Comparison of ENCODE assay signal across 31 cellular contexts in the genomic region with DNA sequence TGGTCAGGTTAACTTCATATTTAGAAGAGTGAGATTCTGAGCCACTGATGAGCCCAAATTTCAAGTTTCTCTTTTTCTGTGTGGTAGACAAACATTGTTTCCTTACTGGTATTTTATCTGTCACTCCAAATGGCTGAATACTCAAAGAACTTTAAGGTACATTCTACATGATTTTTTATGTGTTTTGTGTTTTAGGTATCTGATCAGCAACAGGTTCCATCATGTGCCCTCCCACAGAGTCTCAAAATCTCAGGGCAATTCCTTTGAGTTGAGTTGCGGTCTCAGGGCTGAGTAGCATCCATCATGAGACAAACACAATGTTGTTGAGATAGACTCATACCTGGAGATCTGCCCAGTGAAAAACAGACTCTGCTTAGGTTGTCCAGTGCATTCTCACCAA.
"Had no signal": no experiment of that assay in that cellular context is flagged by ENCODE, and none has a peak within 500 bp of the region (broad histone marks: within the 10 kb centered on the region; RNA-seq: fewer than 3 reads in every experiment).

No MANE protein-coding gene starts in this region.

- H3K4me3 Mint-ChIP-seq: activated CD4-positive, alpha-beta T cell treated with anti-CD3 and anti-CD28 coated beads for 36 hours; activated CD4-positive, alpha-beta T cell treated with anti-CD3 and anti-CD28 coated beads, Interleukin-2, amount 10 ng/mL, durations not matched to agents 7 days and 5 days; activated CD8-positive, alpha-beta T cell treated with anti-CD3 and anti-CD28 coated beads for 36 hours; activated naive CD8-positive, alpha-beta T cell; activated T-cell treated with anti-CD3 and anti-CD28 coated beads, Interleukin-2, amount 50 U/mL, for 4 hours; activated T-helper 17 cell treated with anti-CD3 and anti-CD28 coated beads, Interleukin-2, amount 50 U/mL, for 72 hours; brain had no signal

- FAIRE-seq: endometrium, endothelial cell of umbilical vein had no signal

- DNase-seq: activated CD4-positive, alpha-beta T cell treated with anti-CD3 and anti-CD28 coated beads for 36 hours; activated CD4-positive, alpha-beta T cell treated with anti-CD3 and anti-CD28 coated beads, Interleukin-2, amount 10 ng/mL, durations not matched to agents 7 days and 5 days; activated CD4-positive, alpha-beta T cell treated with anti-CD3 and anti-CD28 coated beads, Interleukin-2, amount 50 U/mL, for 48 hours; activated CD4-positive, CD25-positive, alpha-beta regulatory T cell; activated CD4-positive, CD25-positive, alpha-beta regulatory T cell treated with anti-CD3 and anti-CD28 coated beads, Interleukin-2, amount 50 U/mL, for 72 hours; activated CD8-positive, alpha-beta memory T cell treated with anti-CD3 and anti-CD28 coated beads for 24 hours; activated CD8-positive, alpha-beta T cell treated with anti-CD3 and anti-CD28 coated beads for 36 hours; activated effector memory CD4-positive, alpha-beta T cell treated with Interleukin-2 at 50 U/mL for 16 hours; activated gamma-delta T cell treated with Interleukin-2 at 50 U/mL for 16 hours; activated naive CD4-positive, alpha-beta T cell treated with anti-CD3 and anti-CD28 coated beads, Interleukin-2, amount 50 U/mL, for 16 hours; activated naive CD4-positive, alpha-beta T cell treated with Interleukin-2 at 50 U/mL for 16 hours; activated T-cell treated with anti-CD3 and anti-CD28 coated beads, Interleukin-2, amount 50 U/mL, for 4 hours; amygdala; aorta; central memory CD4-positive, alpha-beta T cell; cerebellar nuclear complex; colonic mucosa; effector CD8-positive, alpha-beta T cell; esophagus squamous epithelium; foreskin melanocyte; heart right ventricle; T-helper 2 cell had no signal

- ATAC-seq: activated CD4-positive, alpha-beta T cell treated with anti-CD3 and anti-CD28 coated beads for 36 hours; activated CD8-positive, alpha-beta T cell treated with anti-CD3 and anti-CD28 coated beads for 36 hours; activated T-cell treated with anti-CD3 and anti-CD28 coated beads, Interleukin-2, amount 50 U/mL, for 4 hours; activated T-helper 17 cell treated with anti-CD3 and anti-CD28 coated beads, Interleukin-2, amount 50 U/mL, for 72 hours; gastroesophageal sphincter; heart right ventricle had no signal

- H3K27ac ChIP-seq: breast epithelium, cardiac muscle cell, colonic mucosa, epithelial cell of prostate, esophagus squamous epithelium, gastroesophageal sphincter, heart right ventricle had no signal

- H3K36me3 ChIP-seq: breast epithelium, cardiac muscle cell, colonic mucosa, esophagus squamous epithelium, gastroesophageal sphincter, heart right ventricle had no signal

- H3K9me3 Mint-ChIP-seq: activated CD4-positive, alpha-beta T cell treated with anti-CD3 and anti-CD28 coated beads, Interleukin-2, amount 10 ng/mL, durations not matched to agents 7 days and 5 days; activated CD8-positive, alpha-beta T cell treated with anti-CD3 and anti-CD28 coated beads for 36 hours; activated T-cell treated with anti-CD3 and anti-CD28 coated beads, Interleukin-2, amount 50 U/mL, for 4 hours; activated T-helper 17 cell treated with anti-CD3 and anti-CD28 coated beads, Interleukin-2, amount 50 U/mL, for 72 hours had no signal

- H3K27me3 Mint-ChIP-seq: activated CD8-positive, alpha-beta T cell treated with anti-CD3 and anti-CD28 coated beads for 36 hours had no signal

- H3K36me3 Mint-ChIP-seq: activated naive CD8-positive, alpha-beta T cell; brain had no signal

- H3K9me3 ChIP-seq: breast epithelium, colonic mucosa, esophagus squamous epithelium, gastroesophageal sphincter had no signal

- H3K4me3 ChIP-seq: breast epithelium, cardiac muscle cell, colonic mucosa, esophagus squamous epithelium, gastroesophageal sphincter, heart right ventricle had no signal

- H3K4me1 Mint-ChIP-seq: activated CD4-positive, alpha-beta T cell treated with anti-CD3 and anti-CD28 coated beads for 36 hours; activated CD4-positive, alpha-beta T cell treated with anti-CD3 and anti-CD28 coated beads, Interleukin-2, amount 10 ng/mL, durations not matched to agents 7 days and 5 days; activated T-helper 17 cell treated with anti-CD3 and anti-CD28 coated beads, Interleukin-2, amount 50 U/mL, for 72 hours had no signal

- H3K4me1 ChIP-seq: breast epithelium, colonic mucosa, gastroesophageal sphincter, heart right ventricle had no signal

- H3K27ac Mint-ChIP-seq: activated CD4-positive, alpha-beta T cell treated with anti-CD3 and anti-CD28 coated beads for 36 hours; activated CD4-positive, alpha-beta T cell treated with anti-CD3 and anti-CD28 coated beads, Interleukin-2, amount 10 ng/mL, durations not matched to agents 7 days and 5 days; activated CD8-positive, alpha-beta T cell treated with anti-CD3 and anti-CD28 coated beads for 36 hours; activated naive CD8-positive, alpha-beta T cell; activated T-helper 17 cell treated with anti-CD3 and anti-CD28 coated beads, Interleukin-2, amount 50 U/mL, for 72 hours had no signal

- H3K27me3 ChIP-seq: breast epithelium, cardiac muscle cell, colonic mucosa, esophagus squamous epithelium, gastroesophageal sphincter, heart right ventricle had no signal
